Comparison of ENCODE assay signal across 9 cellular contexts in genomic region chr17:28750178-28751047, GRCh38. TPM values are rescaled to one million over a fixed set of nuclear protein-coding genes. Genes with fewer than 3 reads are reported as not detected.
DNase-seq lines count a peak whose midpoint lies in the region; ATAC-seq and TF ChIP-seq lines count a peak whose summit lies in the region.
"Had no signal": no experiment of that assay in that cellular context is flagged by ENCODE, and none has a peak within 500 bp of the region (broad histone marks: within the 10 kb centered on the region; RNA-seq: fewer than 3 reads in every experiment).

No MANE protein-coding gene starts in this region.

- H3K9me3 Mint-ChIP-seq in effector memory CD8-positive, alpha-beta T cell = no peaks in the 10 kb centered on the region
- H3K9me3 Mint-ChIP-seq: T-helper 1 cell treated with Interleukin-12 subunit alpha and Interleukin-12 subunit beta and Interleukin-4 antibody, amounts not matched to agents 30 μg/mL and 1 μg/mL, for 36 hours had no signal

- no peak overlapping the region for H2AK5ac ChIP-seq in mesendoderm (ENCODE audit: low read length)

- no CpG with 5 or more reads among the region's 20 CpGs for WGBS in mesendoderm (ENCODE audit: extremely low coverage, insufficient coverage, low lambda C conversion rate)

- H3K4me3 ChIP-seq in HUES6 (ENCODE audit: low read depth, low read length) (no peak overlapping the region), mesendoderm (ENCODE audit: low read length) (no peak overlapping the region)

- H3K79me2 ChIP-seq in mesendoderm (ENCODE audit: control insufficient read depth, insufficient read depth, low read length) = peaks cover 28% of the 10 kb centered on the region

- peak; percentile 56 for ATAC-seq in GM19397 (IDR thresholded peaks at IDR 0.05; ENCODE audit: unreplicated experiment)
- peak; percentile 92 for ATAC-seq in effector memory CD8-positive, alpha-beta T cell (replicated peaks)

- H3K56ac ChIP-seq in mesendoderm (ENCODE audit: low read length) = peak overlapping the region; percentile 49

- H3K4me1 ChIP-seq in HUES6 (ENCODE audit: control insufficient read depth, insufficient read depth, low read length) (peaks cover 27% of the 10 kb centered on the region), mesendoderm (ENCODE audit: control insufficient read depth, low read depth, low read length) (peaks cover 11% of the 10 kb centered on the region)

- H3K27me3 Mint-ChIP-seq in effector memory CD8-positive, alpha-beta T cell = no peaks in the 10 kb centered on the region

- H3K9me3 ChIP-seq in HUES6 (ENCODE audit: control insufficient read depth, insufficient read depth, low read depth, low read length) = no peaks in the 10 kb centered on the region

- peaks cover 30% of the 10 kb centered on the region for H3K79me1 ChIP-seq in mesendoderm (ENCODE audit: low read length)

- no peak overlapping the region for H3K18ac ChIP-seq in mesendoderm (ENCODE audit: low read length)

- no peaks in the 10 kb centered on the region for H3K27me3 ChIP-seq in HUES6 (ENCODE audit: control insufficient read depth, insufficient read depth, low read length)
- H3K27me3 ChIP-seq in mesendoderm (ENCODE audit: insufficient read depth, low read length, poor library complexity) = no peaks in the 10 kb centered on the region

- no peak overlapping the region for H3K4me2 ChIP-seq in mesendoderm (ENCODE audit: low read length)

- H4K5ac ChIP-seq in mesendoderm (ENCODE audit: low read length) = no peak overlapping the region

- H3K9ac ChIP-seq in HUES6 (ENCODE audit: low read length) = peak overlapping the region; percentile 12
- H3K9ac ChIP-seq in mesendoderm (ENCODE audit: low read length) = peak overlapping the region; percentile 51

- no peak overlapping the region for H3K4ac ChIP-seq in mesendoderm (ENCODE audit: low read depth, low read length)

- no peak overlapping the region for H2BK15ac ChIP-seq in mesendoderm (replicated peaks; ENCODE audit: low read depth)

- H3K36me3 ChIP-seq in HUES6 (ENCODE audit: control insufficient read depth, insufficient read depth, low read length) (peaks cover 66% of the 10 kb centered on the region), mesendoderm (ENCODE audit: control insufficient read depth, insufficient read depth, low read length) (peaks cover 40% of the 10 kb centered on the region)

- H3K23ac ChIP-seq in mesendoderm (ENCODE audit: low read length) = peak overlapping the region; percentile 24

- H2BK5ac ChIP-seq in mesendoderm (ENCODE audit: low read length) = no peak overlapping the region

- peaks cover 3 to 11% of the 10 kb centered on the region in 2 donors for H3K4me1 Mint-ChIP-seq in effector memory CD8-positive, alpha-beta T cell (ENCODE audit: low read depth in 2 of 2)

- no peak overlapping the region for H2BK120ac ChIP-seq in mesendoderm (ENCODE audit: low read depth, low read length)

- DNase-seq in NOMO-1 (lab: John Stamatoyannopoulos, UW; ENCODE audit: unreplicated experiment in 2 of 2) = peak; percentile 81 to 88
- peak; percentile 70 to 73 for DNase-seq in activated CD8-positive, alpha-beta memory T cell treated with anti-CD3 and anti-CD28 coated beads for 4 hours (ENCODE audit: low read depth in 2 of 2)
- DNase-seq in effector memory CD8-positive, alpha-beta T cell = peak; percentile 87 to 89 (median 89)
- DNase-seq in mesendoderm = peak; percentile 96
- peak; percentile 60 for DNase-seq in stimulated activated CD8-positive, alpha-beta memory T cell treated with anti-CD3 and anti-CD28 coated beads, Interleukin-15, amount 100 ng/mL, for 24 hours (ENCODE audit: low read depth)

- H4K8ac ChIP-seq in mesendoderm (ENCODE audit: low read depth, low read length) = no peak overlapping the region

- no peak overlapping the region for H3K27ac Mint-ChIP-seq in effector memory CD8-positive, alpha-beta T cell
- H3K27ac Mint-ChIP-seq: T-helper 1 cell treated with Interleukin-12 subunit alpha and Interleukin-12 subunit beta and Interleukin-4 antibody, amounts not matched to agents 30 μg/mL and 1 μg/mL, for 36 hours had no signal

- peaks cover 38% of the 10 kb centered on the region for H3K36me3 Mint-ChIP-seq in effector memory CD8-positive, alpha-beta T cell (ENCODE audit: insufficient read depth)

- no peak overlapping the region for H3K4me3 Mint-ChIP-seq in effector memory CD8-positive, alpha-beta T cell
- H3K4me3 Mint-ChIP-seq: T-helper 1 cell treated with Interleukin-12 subunit alpha and Interleukin-12 subunit beta and Interleukin-4 antibody, amounts not matched to agents 30 μg/mL and 1 μg/mL, for 36 hours had no signal

- no peak overlapping the region; the same call in 1 of the 2 replicates for H3K27ac ChIP-seq in C4-2B
- no peak overlapping the region for H3K27ac ChIP-seq in HUES6 (ENCODE audit: low read depth, low read length)
- H3K27ac ChIP-seq in mesendoderm (ENCODE audit: low read depth, low read length) = no peak overlapping the region

- TF ChIP-seq CTCF in C4-2B (conservative IDR thresholded peaks at IDR 0.05) = peak; percentile 100

RNA-seq across cellular contexts. Expression of gene TRAF4, which starts 6.6 kb away (rescaled TPM):
- 120 TPM for polyA plus RNA-seq in mesendoderm (2013, experiment 1 of 2)
- polyA plus RNA-seq in mesendoderm (2013, experiment 2 of 2) = 122 TPM

RNA-seq across cellular contexts. Expression of gene NEK8, which starts 21.8 kb away (rescaled TPM):
- polyA plus RNA-seq in mesendoderm (2013, experiment 1 of 2) = 6.8 TPM
- 6.5 TPM for polyA plus RNA-seq in mesendoderm (2013, experiment 2 of 2)

RNA-seq across cellular contexts. Expression of gene TLCD1, which starts 24.4 kb away (rescaled TPM):
- 44.3 TPM for polyA plus RNA-seq in mesendoderm (2013, experiment 1 of 2)
- polyA plus RNA-seq in mesendoderm (2013, experiment 2 of 2) = 46.0 TPM

RNA-seq across cellular contexts. Expression of gene RPL23A, which starts 30.6 kb away (rescaled TPM):
- 3,789 TPM for polyA plus RNA-seq in mesendoderm (2013, experiment 1 of 2)
- 3,812 TPM for polyA plus RNA-seq in mesendoderm (2013, experiment 2 of 2)

RNA-seq across cellular contexts. Expression of gene RAB34, which starts 32.7 kb away (rescaled TPM):
- 168 TPM for polyA plus RNA-seq in mesendoderm (2013, experiment 1 of 2)
- polyA plus RNA-seq in mesendoderm (2013, experiment 2 of 2) = 165 TPM
